Comparison of ENCODE assay signal across 35 cellular contexts in the genomic region with DNA sequence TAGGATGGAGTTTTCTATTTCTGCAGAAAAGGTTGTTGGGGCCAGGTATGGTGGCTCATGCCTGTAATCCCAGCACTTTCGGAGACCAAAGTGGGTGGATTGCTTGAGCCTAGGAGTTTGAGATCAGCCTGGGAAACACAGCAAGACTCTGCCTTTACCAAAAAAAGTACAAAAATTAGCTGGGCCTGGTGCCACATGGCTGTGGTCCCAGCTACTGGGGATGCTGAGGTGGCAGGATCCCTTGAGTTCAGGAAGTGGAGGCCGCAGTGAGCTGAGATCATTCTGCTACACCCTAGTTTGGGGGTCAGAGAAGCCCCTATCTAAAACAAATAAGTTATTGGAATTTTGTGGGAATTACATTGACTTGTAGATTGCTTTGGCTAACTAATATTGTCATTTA.
"Had no signal": no experiment of that assay in that cellular context is flagged by ENCODE, and none has a peak within 500 bp of the region (broad histone marks: within the 10 kb centered on the region; RNA-seq: fewer than 3 reads in every experiment).

No MANE protein-coding gene starts in this region.

- H3K9me3 ChIP-seq: adrenal gland, body of pancreas, gastrocnemius medialis had no signal

- H3K9me3 Mint-ChIP-seq: activated B cell treated with CpG ODN at 0.5 μM for 24 hours; activated CD8-positive, alpha-beta T cell treated with anti-CD3 and anti-CD28 coated beads for 36 hours; activated naive CD4-positive, alpha-beta T cell treated with anti-CD3 and anti-CD28 coated beads for 36 hours; activated naive CD4-positive, alpha-beta T cell treated with anti-CD3 and anti-CD28 coated beads, Interleukin-2, amount 50 U/mL, for 24 hours; activated naive CD8-positive, alpha-beta T cell treated with anti-CD3 and anti-CD28 coated beads for 36 hours; activated naive CD8-positive, alpha-beta T cell treated with anti-CD3 and anti-CD28 coated beads, Interleukin-2, amount 50 U/mL, for 24 hours; activated T-helper 1 cell treated with anti-CD3 and anti-CD28 coated beads, Interleukin-12 subunit alpha, Interleukin-12 subunit beta, Interleukin-2, Interleukin-4 antibody, amounts not matched to agents 30 ng/mL and 10 ng/mL and 1 ng/mL, durations not matched to agents 14 hours and 24 hours and 36 hours; activated T-helper 2 cell treated with anti-CD3 and anti-CD28 coated beads, Interferon-gamma antibody, Interleukin-2, Interleukin-4, amounts not matched to agents 10 μg/mL and 5 μg/mL and 100 μg/mL, durations not matched to agents 14 hours and 24 hours and 36 hours; central memory CD8-positive, alpha-beta T cell; T-helper 2 cell treated with Interferon-gamma antibody and Interleukin-4, amounts not matched to agents 5 μg/mL and 100 μg/mL, for 36 hours had no signal

- H3K27ac ChIP-seq: adrenal gland, body of pancreas, cardiac muscle cell, epithelial cell of prostate, foreskin keratinocyte, gastrocnemius medialis, WERI-Rb-1 had no signal

- H3K36me3 Mint-ChIP-seq: activated naive CD4-positive, alpha-beta T cell treated with anti-CD3 and anti-CD28 coated beads, Interleukin-2, amount 50 U/mL, for 24 hours; activated naive CD8-positive, alpha-beta T cell treated with anti-CD3 and anti-CD28 coated beads for 36 hours had no signal

- H3K4me1 ChIP-seq: adrenal gland, body of pancreas, foreskin keratinocyte, gastrocnemius medialis had no signal

- H3K4me3 Mint-ChIP-seq: activated B cell treated with CpG ODN at 0.5 μM for 24 hours; activated CD8-positive, alpha-beta T cell treated with anti-CD3 and anti-CD28 coated beads for 36 hours; activated naive CD4-positive, alpha-beta T cell treated with anti-CD3 and anti-CD28 coated beads for 36 hours; activated naive CD4-positive, alpha-beta T cell treated with anti-CD3 and anti-CD28 coated beads, Interleukin-2, amount 50 U/mL, for 24 hours; activated naive CD8-positive, alpha-beta T cell treated with anti-CD3 and anti-CD28 coated beads for 36 hours; activated naive CD8-positive, alpha-beta T cell treated with anti-CD3 and anti-CD28 coated beads, Interleukin-2, amount 50 U/mL, for 24 hours; activated T-helper 1 cell treated with anti-CD3 and anti-CD28 coated beads, Interleukin-12 subunit alpha, Interleukin-12 subunit beta, Interleukin-2, Interleukin-4 antibody, amounts not matched to agents 30 ng/mL and 10 ng/mL and 1 ng/mL, durations not matched to agents 14 hours and 24 hours and 36 hours; central memory CD8-positive, alpha-beta T cell; T-helper 17 cell; T-helper 2 cell treated with Interferon-gamma antibody and Interleukin-4, amounts not matched to agents 5 μg/mL and 100 μg/mL, for 36 hours had no signal

- H3K36me3 ChIP-seq: adrenal gland, cardiac muscle cell, gastrocnemius medialis, WERI-Rb-1 had no signal

- H3K27me3 Mint-ChIP-seq: activated CD8-positive, alpha-beta T cell treated with anti-CD3 and anti-CD28 coated beads for 36 hours; activated naive CD8-positive, alpha-beta T cell treated with anti-CD3 and anti-CD28 coated beads, Interleukin-2, amount 50 U/mL, for 24 hours; central memory CD8-positive, alpha-beta T cell had no signal

- FAIRE-seq: colon, endometrium, endothelial cell of umbilical vein had no signal

- DNase-seq: activated B cell treated with CpG ODN at 0.5 μM for 24 hours; activated CD4-positive, alpha-beta T cell treated with anti-CD3 and anti-CD28 coated beads for 48 hours; activated CD4-positive, alpha-beta T cell treated with anti-CD3 and anti-CD28 coated beads, Interleukin-2, amount 50 U/mL, for 1 hour; activated CD4-positive, alpha-beta T cell treated with anti-CD3 and anti-CD28 coated beads, Interleukin-2, amount 50 U/mL, for 48 hours; activated CD8-positive, alpha-beta memory T cell treated with anti-CD3 and anti-CD28 coated beads for 24 hours; activated CD8-positive, alpha-beta T cell treated with anti-CD3 and anti-CD28 coated beads for 36 hours; activated effector memory CD4-positive, alpha-beta T cell treated with anti-CD3 and anti-CD28 coated beads, Interleukin-2, amount 50 U/mL, for 16 hours; activated naive CD4-positive, alpha-beta T cell treated with anti-CD3 and anti-CD28 coated beads for 36 hours; activated naive CD8-positive, alpha-beta T cell treated with anti-CD3 and anti-CD28 coated beads for 36 hours; activated naive CD8-positive, alpha-beta T cell treated with anti-CD3 and anti-CD28 coated beads, Interleukin-2, amount 50 U/mL, for 24 hours; activated T-cell treated with anti-CD3 and anti-CD28 coated beads, Interleukin-2, amount 50 U/mL, for 48 hours; amygdala; body of pancreas; cortex of kidney; dermis blood vessel endothelial cell; effector CD8-positive, alpha-beta T cell; foreskin keratinocyte; gastrocnemius medialis; glutamatergic neuron; T-helper 1 cell; T-helper 17 cell; T1000; WERI-Rb-1 had no signal

- H3K4me3 ChIP-seq: adrenal gland, body of pancreas, cardiac muscle cell, gastrocnemius medialis had no signal

- ATAC-seq: activated CD4-positive, CD25-positive, alpha-beta regulatory T cell treated with anti-CD3 and anti-CD28 coated beads, Interleukin-2, amount 50 U/mL, for 24 hours; activated CD8-positive, alpha-beta T cell treated with anti-CD3 and anti-CD28 coated beads for 36 hours; activated naive CD8-positive, alpha-beta T cell treated with anti-CD3 and anti-CD28 coated beads, Interleukin-2, amount 50 U/mL, for 24 hours; body of pancreas; foreskin keratinocyte; gastrocnemius medialis; T-helper 17 cell had no signal

- H3K27ac Mint-ChIP-seq: activated B cell treated with CpG ODN at 0.5 μM for 24 hours; activated CD8-positive, alpha-beta T cell treated with anti-CD3 and anti-CD28 coated beads for 36 hours; activated naive CD4-positive, alpha-beta T cell treated with anti-CD3 and anti-CD28 coated beads for 36 hours; activated naive CD4-positive, alpha-beta T cell treated with anti-CD3 and anti-CD28 coated beads, Interleukin-2, amount 50 U/mL, for 24 hours; activated naive CD8-positive, alpha-beta T cell treated with anti-CD3 and anti-CD28 coated beads for 36 hours; activated naive CD8-positive, alpha-beta T cell treated with anti-CD3 and anti-CD28 coated beads, Interleukin-2, amount 50 U/mL, for 24 hours; activated T-helper 1 cell treated with anti-CD3 and anti-CD28 coated beads, Interleukin-12 subunit alpha, Interleukin-12 subunit beta, Interleukin-2, Interleukin-4 antibody, amounts not matched to agents 30 ng/mL and 10 ng/mL and 1 ng/mL, durations not matched to agents 14 hours and 24 hours and 36 hours; activated T-helper 2 cell treated with anti-CD3 and anti-CD28 coated beads, Interferon-gamma antibody, Interleukin-2, Interleukin-4, amounts not matched to agents 10 μg/mL and 5 μg/mL and 100 μg/mL, durations not matched to agents 14 hours and 24 hours and 36 hours; T-helper 17 cell; T-helper 2 cell treated with Interferon-gamma antibody and Interleukin-4, amounts not matched to agents 5 μg/mL and 100 μg/mL, for 36 hours had no signal

- H3K4me1 Mint-ChIP-seq: activated B cell treated with CpG ODN at 0.5 μM for 24 hours; activated naive CD4-positive, alpha-beta T cell treated with anti-CD3 and anti-CD28 coated beads, Interleukin-2, amount 50 U/mL, for 24 hours; activated naive CD8-positive, alpha-beta T cell treated with anti-CD3 and anti-CD28 coated beads for 36 hours; activated naive CD8-positive, alpha-beta T cell treated with anti-CD3 and anti-CD28 coated beads, Interleukin-2, amount 50 U/mL, for 24 hours; central memory CD8-positive, alpha-beta T cell; T-helper 17 cell had no signal
